Comparison of ENCODE assay signal across 8 cellular contexts in genomic region chr5:74490814-74491213, GRCh38.
DNase-seq lines count a peak whose midpoint lies in the region; ATAC-seq and FAIRE-seq lines count a peak whose summit lies in the region.
"Had no signal": no experiment of that assay in that cellular context is flagged by ENCODE, and none has a peak within 500 bp of the region (broad histone marks: within the 10 kb centered on the region; RNA-seq: fewer than 3 reads in every experiment).

No MANE protein-coding gene starts in this region.

- no peaks in the 10 kb centered on the region for H3K4me1 Mint-ChIP-seq in stimulated activated effector memory CD8-positive, alpha-beta T cell treated with anti-CD3 and anti-CD28 coated beads, Interleukin-12 subunit alpha, Interleukin-12 subunit beta, amount 100 ng/mL, for 72 hours

- no peak for DNase-seq in stimulated activated effector memory CD8-positive, alpha-beta T cell treated with anti-CD3 and anti-CD28 coated beads, Interleukin-12 subunit alpha, Interleukin-12 subunit beta, amount 100 ng/mL, for 72 hours (ENCODE audit: low spot score in 2 of 2)
- no peak for DNase-seq in stimulated activated CD4-positive, alpha-beta T cell treated with anti-CD3 and anti-CD28 coated beads, Interleukin-4, amount 100 ng/mL, for 24 hours
- DNase-seq in NCI-H69 (lab: John Stamatoyannopoulos, UW), result no peak
- DNase-seq in frontal cortex (ENCODE audit: low spot score in 2 of 2), result no peak
- DNase-seq: sigmoid colon had no signal

- no peaks in the 10 kb centered on the region for H3K36me3 Mint-ChIP-seq in stimulated activated effector memory CD8-positive, alpha-beta T cell treated with anti-CD3 and anti-CD28 coated beads, Interleukin-12 subunit alpha, Interleukin-12 subunit beta, amount 100 ng/mL, for 72 hours

- no peak overlapping the region for H3K27ac Mint-ChIP-seq in stimulated activated effector memory CD8-positive, alpha-beta T cell treated with anti-CD3 and anti-CD28 coated beads, Interleukin-12 subunit alpha, Interleukin-12 subunit beta, amount 100 ng/mL, for 72 hours

- no peak for FAIRE-seq in frontal cortex (lab: Jason Lieb, UNC)

- ATAC-seq in GM19035 (IDR thresholded peaks at IDR 0.05; ENCODE audit: unreplicated experiment) (peak; percentile 96), HG02642 (IDR thresholded peaks at IDR 0.05; ENCODE audit: poor library complexity, unreplicated experiment) (peak; percentile 99), HG03571 (IDR thresholded peaks at IDR 0.05; ENCODE audit: unreplicated experiment) (peak; percentile 98)
- peak; percentile 57 for ATAC-seq in stimulated activated effector memory CD8-positive, alpha-beta T cell treated with anti-CD3 and anti-CD28 coated beads, Interleukin-12 subunit alpha, Interleukin-12 subunit beta, amount 100 ng/mL, for 72 hours

- H3K4me3 Mint-ChIP-seq in stimulated activated effector memory CD8-positive, alpha-beta T cell treated with anti-CD3 and anti-CD28 coated beads, Interleukin-12 subunit alpha, Interleukin-12 subunit beta, amount 100 ng/mL, for 72 hours, result no peak overlapping the region

- H3K9me3 Mint-ChIP-seq in stimulated activated effector memory CD8-positive, alpha-beta T cell treated with anti-CD3 and anti-CD28 coated beads, Interleukin-12 subunit alpha, Interleukin-12 subunit beta, amount 100 ng/mL, for 72 hours, result no peaks in the 10 kb centered on the region
